Comparison of ENCODE assay signal across 8 cellular contexts in the genomic region with DNA sequence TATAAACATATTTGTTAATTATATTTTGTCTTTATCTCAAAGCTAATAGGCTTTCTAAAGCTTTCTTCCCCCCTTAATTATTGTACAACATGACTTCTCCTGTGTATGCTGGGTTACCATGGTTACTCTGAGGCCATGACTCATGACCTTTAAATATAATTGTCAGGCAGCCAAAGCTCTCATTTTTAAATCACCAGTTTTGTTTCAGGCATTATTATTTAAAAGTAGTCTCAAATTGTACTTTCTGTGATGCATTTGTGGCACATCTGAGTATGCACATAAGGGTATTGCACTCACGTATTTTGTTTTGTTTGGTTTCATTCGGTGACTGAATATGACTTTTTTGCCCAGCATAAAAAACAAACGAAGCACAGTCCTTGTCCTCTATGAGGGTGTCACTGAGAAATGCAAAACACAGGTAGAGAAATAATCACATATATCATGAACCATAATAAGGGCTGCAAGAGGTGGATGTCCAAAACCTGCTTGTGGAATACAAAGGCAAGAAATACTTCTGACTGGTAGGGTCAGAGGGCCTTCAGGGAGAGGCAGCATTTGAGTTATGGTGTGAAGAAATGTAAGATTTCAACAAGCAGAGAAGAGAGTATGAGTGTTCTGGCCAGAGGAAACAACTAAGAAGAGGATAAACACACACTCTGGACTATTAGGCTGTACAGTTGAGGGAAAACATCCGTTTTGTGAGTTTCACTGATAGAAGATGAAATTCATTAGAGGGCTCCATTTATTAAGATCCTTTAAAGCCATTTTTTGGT. TPM values are rescaled to one million over a fixed set of nuclear protein-coding genes. Genes with fewer than 3 reads are reported as not detected.
DNase-seq lines count a peak whose midpoint lies in the region; TF ChIP-seq lines count a peak whose summit lies in the region.

No MANE protein-coding gene starts in this region.

- H3K27me3 ChIP-seq in spleen (replicated peaks in 1 of 7): no peaks in the 10 kb centered on the region

- H3K9me3 Mint-ChIP-seq in endothelial cell (ENCODE audit: unreplicated experiment): no peaks in the 10 kb centered on the region

- peaks cover 4% of the 10 kb centered on the region for H3K4me1 Mint-ChIP-seq in endothelial cell (ENCODE audit: unreplicated experiment)

- no peaks in the 10 kb centered on the region for H3K27me3 Mint-ChIP-seq in endothelial cell (ENCODE audit: unreplicated experiment)

- 61 to 73% (median 68%) methylated on average over 4 of the region's 4 CpGs for WGBS in spleen, 5 donors

- H3K36me3 Mint-ChIP-seq in endothelial cell (ENCODE audit: low read depth, unreplicated experiment): no peaks in the 10 kb centered on the region

- intact Hi-C loops in spleen (cut with DNase I; ENCODE audit: low total_unique reads): no loop called here

- TF ChIP-seq CTCF in GM20000 (IDR thresholded peaks at IDR 0.05; ENCODE audit: extremely low read depth, missing control alignments) (no peak), endothelial cell (IDR thresholded peaks at IDR 0.05; ENCODE audit: unreplicated experiment) (no peak), spleen (IDR thresholded peaks at IDR 0.05 in 8 of 11, conservative IDR thresholded peaks at IDR 0.05 in 3 of 11) (no peak)

- peak overlapping the region; percentile 44 for H3K27ac Mint-ChIP-seq in endothelial cell (ENCODE audit: unreplicated experiment)

- no peaks in the 10 kb centered on the region for H3K36me3 ChIP-seq in spleen

- H3K4me3 ChIP-seq in spleen: no peak overlapping the region

- H3K27ac ChIP-seq in spleen: no peak overlapping the region

- no peak overlapping the region for H3K4me3 Mint-ChIP-seq in endothelial cell (ENCODE audit: unreplicated experiment)

- peak; percentile 4 for DNase-seq in GM20000 (ENCODE audit: low spot score)
- peak; percentile 78 for DNase-seq in MV-4-11 (lab: John Stamatoyannopoulos, UW)
- no peak for DNase-seq in endothelial cell (ENCODE audit: low spot score)
- peak; percentile 26 for DNase-seq in pulmonary artery endothelial cell (ENCODE audit: low read depth, low spot score)
- no peak for DNase-seq in stimulated activated CD4-positive, alpha-beta T cell treated with anti-CD3 and anti-CD28 coated beads, Interleukin-2, amount 100 ng/mL, for 48 hours
- no peak for DNase-seq in spleen
- DNase-seq in HUDEP-2 (lab: John Stamatoyannopoulos, UW; ENCODE audit: unreplicated experiment in 76 of 76): no peak
- DNase-seq in cerebellum (ENCODE audit: low spot score): no peak

- H3K4me1 ChIP-seq in spleen: peaks cover 0 to 7% (median 0%) of the 10 kb centered on the region in 6 donors

- TF ChIP-seq POLR2A in spleen (IDR thresholded peaks at IDR 0.05): no peak

- H3K9me3 ChIP-seq in spleen: no peaks in the 10 kb centered on the region

RNA-seq across cellular contexts. Expression of gene CCDC192, which starts 2.1 kb away (rescaled TPM):
- total RNA-seq in endothelial cell (ENCODE audit: unreplicated experiment): 0.26 TPM
- not detected in 2 replicates for total RNA-seq in pulmonary artery endothelial cell
- total RNA-seq in spleen: not detected
- not detected for polyA plus RNA-seq in spleen
- total RNA-seq in cerebellum: not detected

RNA-seq across cellular contexts. Expression of gene CTXN3, which starts 56.4 kb away (rescaled TPM):
- total RNA-seq in endothelial cell (ENCODE audit: unreplicated experiment): 5.4 TPM
- total RNA-seq in pulmonary artery endothelial cell: not detected in 2 replicates
- not detected for total RNA-seq in spleen
- polyA plus RNA-seq in spleen: not detected
- 2.8 TPM for total RNA-seq in cerebellum

Comparison
In these comparisons a context has a peak if more than half of its experiments do, and no peak if none do; other contexts are left out.
1. DNase-seq: peak in GM20000 (single experiment), MV-4-11 (single experiment) and pulmonary artery endothelial cell (single experiment); none in endothelial cell (single experiment), stimulated activated CD4-positive, alpha-beta T cell treated with anti-CD3 and anti-CD28 coated beads, Interleukin-2, amount 100 ng/mL, for 48 hours (0 of 2), spleen (single experiment), HUDEP-2 (0 of 76) and cerebellum (single experiment).